11 cellular contexts compared by ENCODE assay signal in the genomic region with DNA sequence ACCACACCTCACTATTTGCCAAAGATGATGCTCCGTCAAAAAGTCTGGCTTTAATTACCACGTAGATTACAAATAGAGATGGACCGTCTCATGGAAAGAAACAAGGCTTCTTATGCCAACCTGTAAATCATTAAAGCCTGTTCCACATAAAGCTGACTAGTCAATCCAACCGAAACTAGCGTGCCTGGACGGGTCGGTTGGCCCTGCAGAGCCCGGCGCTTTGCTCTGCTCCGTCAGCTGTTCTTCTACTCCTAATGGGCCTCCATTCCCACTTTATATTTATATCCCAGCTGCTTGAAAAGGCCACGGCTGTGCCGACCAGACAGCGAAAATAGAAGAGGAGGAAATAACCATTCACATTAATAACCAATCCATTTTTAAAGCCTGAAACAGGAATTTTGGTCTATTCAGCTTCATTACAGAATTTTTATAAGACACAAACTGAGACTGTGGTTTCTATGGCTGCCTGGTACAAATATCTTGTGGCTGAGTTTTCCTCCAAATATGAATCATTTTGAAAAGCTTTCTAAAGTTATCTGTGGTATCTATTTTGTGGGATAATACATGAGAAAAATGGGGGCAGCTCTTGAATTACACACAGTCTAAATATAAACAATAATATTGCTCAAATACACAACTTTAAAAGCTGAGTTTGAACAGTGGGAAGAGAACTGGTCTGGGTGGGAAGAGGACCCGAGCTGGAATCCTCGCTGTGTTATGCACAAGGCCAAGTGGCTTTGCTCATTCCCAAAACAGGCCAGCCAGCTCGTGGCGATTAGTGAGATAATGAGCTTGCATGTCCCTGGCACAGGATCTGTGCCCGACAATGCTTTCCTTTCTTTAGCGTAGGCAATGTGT. TPM values are rescaled to one million over a fixed set of nuclear protein-coding genes. Genes with fewer than 3 reads are reported as not detected.
A peak's percentile ranks its signal among the peaks of the same experiment; 100 is the strongest.
DNase-seq lines count a peak whose midpoint lies in the region; ATAC-seq, FAIRE-seq and TF ChIP-seq lines count a peak whose summit lies in the region.
"Had no signal": no experiment of that assay in that cellular context is flagged by ENCODE, and none has a peak within 500 bp of the region (broad histone marks: within the 10 kb centered on the region; RNA-seq: fewer than 3 reads in every experiment).

No MANE protein-coding gene starts in this region.

- peaks cover 5 to 8% of the 10 kb centered on the region in 2 donors for H3K27me3 Mint-ChIP-seq in T-cell

- no peaks in the 10 kb centered on the region for H3K27me3 ChIP-seq in BJ (ENCODE audit: control insufficient read depth, insufficient read depth, low read length)
- no peaks in the 10 kb centered on the region for H3K27me3 ChIP-seq in pancreas

- TF ChIP-seq CTCF in BJ (IDR thresholded peaks at IDR 0.05; ENCODE audit: insufficient read depth, low read depth, low read length) (no peak), fibroblast of mammary gland (conservative IDR thresholded peaks at IDR 0.05; ENCODE audit: control insufficient read depth, insufficient read depth, low read depth, low read length) (no peak), pancreas (IDR thresholded peaks at IDR 0.05) (no peak)

- H3K9me3 Mint-ChIP-seq in T-cell: no peaks in the 10 kb centered on the region

- FAIRE-seq in pancreas (lab: Jason Lieb, UNC): no peak
- FAIRE-seq: H54 had no signal

- WGBS in pancreas, 2 donors: 44 to 50% methylated on average over 19 of the region's 19 CpGs

- H3K4me1 ChIP-seq in pancreas: no peaks in the 10 kb centered on the region

- ATAC-seq in pancreas (peak in 3 of 4 donors; percentile 68 to 79 (median 74)), T-cell (replicated peaks in 1 of 4) (no peak)

- intact Hi-C loops in pancreas (cut with DNase I): no loop called here

- H3K27ac Mint-ChIP-seq in T-cell: no peak overlapping the region

- DNase-seq in BJ (ENCODE audit: low read depth) (peak; percentile 60), RPMI7951 (ENCODE audit: low read depth) (peak; percentile 36), fibroblast of mammary gland (ENCODE audit: low read depth) (peak; percentile 49), pancreas (no peak), HUDEP-2 (lab: John Stamatoyannopoulos, UW; ENCODE audit: unreplicated experiment in 76 of 76) (no peak), NCI-H128 (lab: John Stamatoyannopoulos, UW; ENCODE audit: unreplicated experiment) (no peak), T-cell (no peak)
- DNase-seq in stimulated activated CD4-positive, alpha-beta T cell treated with anti-CD3 and anti-CD28 coated beads, Interleukin-4, amount 100 ng/mL, for 24 hours: no peak
- DNase-seq: amniotic stem cell, NCI-H1092 treated with DMSO at 0.1 percent for 48 hours had no signal

- H3K36me3 ChIP-seq in BJ (ENCODE audit: control insufficient read depth, insufficient read depth, low read length): no peaks in the 10 kb centered on the region
- no peaks in the 10 kb centered on the region for H3K36me3 ChIP-seq in pancreas

- CTCF ChIA-PET in BJ (lab: Yijun Ruan, JAX) (interaction anchor here (1.0 to 2.3 kb wide), 6 partner anchors 12 to 238 kb away, joined by 3 to 8 read pairs (median 4); no protein-coding TSS in a partner anchor), T-cell (lab: Charles Lee) (interaction anchor here (0.5 to 0.6 kb wide), 2 partner anchors 239 to 240 kb away, joined by 3 to 4 read pairs; no protein-coding TSS in a partner anchor)

- no peak overlapping the region for H3K4me3 ChIP-seq in BJ (ENCODE audit: low read depth, low read length)
- H3K4me3 ChIP-seq in fibroblast of mammary gland (ENCODE audit: control insufficient read depth, low read depth, low read length): no peak overlapping the region
- H3K4me3 ChIP-seq in pancreas: no peak overlapping the region

- H3K27ac ChIP-seq in pancreas: peak overlapping the region in 1 of 4 donors; percentile 18

- POLR2A ChIA-PET in BJ (lab: Charles Lee) (interaction anchor here (0.9 kb wide), 1 partner anchor 11 kb away, joined by 3 read pairs; a partner anchor contains a TSS), T-cell (lab: Charles Lee) (interaction anchor here in 1 of 2 donors (0.6 kb wide), 1 partner anchor 9 kb away, joined by 3 read pairs; no protein-coding TSS in a partner anchor)

- H3K36me3 Mint-ChIP-seq in T-cell: no peaks in the 10 kb centered on the region

- no peak overlapping the region for H3K4me3 Mint-ChIP-seq in T-cell

- peaks cover 0 to 4% (median 2%) of the 10 kb centered on the region in 3 donors for H3K4me1 Mint-ChIP-seq in T-cell

- no peaks in the 10 kb centered on the region for H3K9me3 ChIP-seq in pancreas

RNA-seq across cellular contexts. Expression of a gene that starts 10.4 kb away (rescaled TPM):
- 0.04 TPM in 1 of 2 replicates, not detected in the other for polyA plus RNA-seq in BJ (2011; rRNA removed)
- polyA minus RNA-seq in BJ (2011; rRNA and poly(A)+ RNA removed): not detected in 2 replicates
- total RNA-seq in RPMI7951 (2014; rRNA removed; shearing (Covaris generic)): not detected in 2 replicates
- under 1 TPM in 5 of 6 donors, not detected in 1; 0.09 to 0.78 (median 0.42) TPM for total RNA-seq in pancreas
- under 1 TPM; 0.15 to 0.26 TPM for polyA plus RNA-seq in pancreas
- 1 to 10 TPM in 2 of 5 donors, under 1 TPM in 2, not detected in 1; 0.20 to 1.2 (median 0.76) TPM for total RNA-seq in T-cell

Comparison
In these comparisons a context has a peak if more than half of its experiments do, and no peak if none do; other contexts are left out.
1. DNase-seq: peak in BJ (single experiment), RPMI7951 (single experiment) and fibroblast of mammary gland (single experiment); none in pancreas (0 of 6), HUDEP-2 (0 of 76), NCI-H128 (single experiment), stimulated activated CD4-positive, alpha-beta T cell treated with anti-CD3 and anti-CD28 coated beads, Interleukin-4, amount 100 ng/mL, for 24 hours (single experiment) and T-cell (0 of 34).
2. ATAC-seq: peak in pancreas (3 of 4); none in T-cell (0 of 4).